In genomic region chr3:35857004-35857403, GRCh38 we compare ENCODE assay signal across 17 cellular contexts.
DNase-seq lines count a peak whose midpoint lies in the region; ATAC-seq, FAIRE-seq and TF ChIP-seq lines count a peak whose summit lies in the region.
"Had no signal": no experiment of that assay in that cellular context is flagged by ENCODE, and none has a peak within 500 bp of the region (broad histone marks: within the 10 kb centered on the region; RNA-seq: fewer than 3 reads in every experiment).

No MANE protein-coding gene starts in this region.

- WGBS in esophagus squamous epithelium, 2 donors, result 54 to 62% methylated on average over 3 of the region's 3 CpGs

- no peaks in the 10 kb centered on the region for H3K36me3 ChIP-seq in OCI-LY1 (ENCODE audit: insufficient read depth, low read length)
- no peaks in the 10 kb centered on the region for H3K36me3 ChIP-seq in esophagus squamous epithelium
- no peaks in the 10 kb centered on the region for H3K36me3 ChIP-seq in neural progenitor cell

- H3K4me2 ChIP-seq in OCI-LY1 (ENCODE audit: low read length) (peak overlapping the region; percentile 56), neural progenitor cell (no peak overlapping the region)

- intact Hi-C loops in esophagus squamous epithelium (cut with DNase I), result no loop called here

- no peak for TF ChIP-seq POLR2A in esophagus squamous epithelium (IDR thresholded peaks at IDR 0.05)

- H3K27me3 Mint-ChIP-seq in neural progenitor cell (ENCODE audit: insufficient read depth, low read depth), result no peaks in the 10 kb centered on the region
- H3K27me3 Mint-ChIP-seq: activated CD8-positive, alpha-beta memory T cell treated with anti-CD3 and anti-CD28 coated beads, Interleukin-2, amount 10 ng/mL, durations not matched to agents 7 days and 5 days had no signal

- peak; percentile 93 for ATAC-seq in GM18858 (IDR thresholded peaks at IDR 0.05; ENCODE audit: unreplicated experiment)
- peak; percentile 88 for ATAC-seq in GM21526 (IDR thresholded peaks at IDR 0.05; ENCODE audit: low FRiP score, unreplicated experiment)
- peak; percentile 83 for ATAC-seq in HG03139 (IDR thresholded peaks at IDR 0.05; ENCODE audit: unreplicated experiment)
- ATAC-seq in HG02840 (IDR thresholded peaks at IDR 0.05; ENCODE audit: low FRiP score, unreplicated experiment), result no peak
- ATAC-seq: activated CD8-positive, alpha-beta memory T cell treated with anti-CD3 and anti-CD28 coated beads, Interleukin-2, amount 10 ng/mL, durations not matched to agents 7 days and 5 days had no signal

- H3K27me3 ChIP-seq in OCI-LY1 (ENCODE audit: insufficient read depth, low read length) (no peaks in the 10 kb centered on the region), esophagus squamous epithelium (no peaks in the 10 kb centered on the region), neural progenitor cell (peaks cover 5% of the 10 kb centered on the region)

- H3K36me3 Mint-ChIP-seq in neural progenitor cell, result no peaks in the 10 kb centered on the region
- H3K36me3 Mint-ChIP-seq: activated CD8-positive, alpha-beta memory T cell treated with anti-CD3 and anti-CD28 coated beads, Interleukin-2, amount 10 ng/mL, durations not matched to agents 7 days and 5 days had no signal

- no peaks in the 10 kb centered on the region for H3K9me3 Mint-ChIP-seq in neural progenitor cell
- H3K9me3 Mint-ChIP-seq: nephron progenitor cell had no signal

- H3K4me1 Mint-ChIP-seq in neural progenitor cell, result peaks cover 3% of the 10 kb centered on the region
- H3K4me1 Mint-ChIP-seq: activated CD8-positive, alpha-beta memory T cell treated with anti-CD3 and anti-CD28 coated beads, Interleukin-2, amount 10 ng/mL, durations not matched to agents 7 days and 5 days; nephron progenitor cell had no signal

- H3K4me3 ChIP-seq in OCI-LY1 (ENCODE audit: low read depth, low read length, poor library complexity, severe bottlenecking) (peak overlapping the region; percentile 19), esophagus squamous epithelium (no peak overlapping the region), neural progenitor cell (no peak overlapping the region)
- H3K4me3 ChIP-seq: GM23248 had no signal

- H3K9me3 ChIP-seq in OCI-LY1 (ENCODE audit: low read length) (no peaks in the 10 kb centered on the region), esophagus squamous epithelium (no peaks in the 10 kb centered on the region), neural progenitor cell (ENCODE audit: low read depth) (no peaks in the 10 kb centered on the region)

- H3K4me3 Mint-ChIP-seq in neural progenitor cell, result no peak overlapping the region
- H3K4me3 Mint-ChIP-seq: activated CD8-positive, alpha-beta memory T cell treated with anti-CD3 and anti-CD28 coated beads, Interleukin-2, amount 10 ng/mL, durations not matched to agents 7 days and 5 days; nephron progenitor cell had no signal

- H2AFZ ChIP-seq in OCI-LY1 (ENCODE audit: low read length), result peak overlapping the region; percentile 70
- no peak overlapping the region for H2AFZ ChIP-seq in neural progenitor cell (replicated peaks)
- H2AFZ ChIP-seq: GM23248 had no signal

- no peaks in the 10 kb centered on the region for H3F3A ChIP-seq in OCI-LY1 (ENCODE audit: insufficient read depth, low read length)
- no peaks in the 10 kb centered on the region for H3F3A ChIP-seq in neural progenitor cell (ENCODE audit: low read depth)

- H3K4me1 ChIP-seq in OCI-LY1 (ENCODE audit: insufficient read depth, low read length, severe bottlenecking), result peaks cover 46% of the 10 kb centered on the region
- H3K4me1 ChIP-seq in esophagus squamous epithelium, result no peaks in the 10 kb centered on the region
- no peaks in the 10 kb centered on the region for H3K4me1 ChIP-seq in neural progenitor cell

- H3K79me2 ChIP-seq in OCI-LY1 (ENCODE audit: insufficient read depth, low read length) (no peaks in the 10 kb centered on the region), neural progenitor cell (ENCODE audit: low read depth) (no peaks in the 10 kb centered on the region)

- no peaks in the 10 kb centered on the region for H3K9me2 ChIP-seq in OCI-LY1 (ENCODE audit: low read depth, low read length)

- no peak overlapping the region for H3K27ac Mint-ChIP-seq in neural progenitor cell
- H3K27ac Mint-ChIP-seq: activated CD8-positive, alpha-beta memory T cell treated with anti-CD3 and anti-CD28 coated beads, Interleukin-2, amount 10 ng/mL, durations not matched to agents 7 days and 5 days; nephron progenitor cell had no signal

- DNase-seq in esophagus squamous epithelium (lab: John Stamatoyannopoulos, UW), result no peak
- DNase-seq in neural progenitor cell (ENCODE audit: low spot score), result no peak
- DNase-seq in frontal cortex (ENCODE audit: low spot score in 2 of 2), result no peak
- DNase-seq: activated CD8-positive, alpha-beta memory T cell treated with anti-CD3 and anti-CD28 coated beads, Interleukin-2, amount 10 ng/mL, durations not matched to agents 7 days and 5 days; GM23248; NCI-H2081 treated with DMSO at 0.1 percent for 48 hours; nephron progenitor cell; T1000 had no signal

- H3K9ac ChIP-seq in OCI-LY1 (ENCODE audit: low read length), result peak overlapping the region; percentile 21
- no peak overlapping the region for H3K9ac ChIP-seq in neural progenitor cell
- H3K9ac ChIP-seq: GM23248 had no signal

- H3K27ac ChIP-seq in OCI-LY1 (ENCODE audit: low read depth, low read length, poor library complexity, severe bottlenecking), result peak overlapping the region; percentile 74
- H3K27ac ChIP-seq in esophagus squamous epithelium, result no peak overlapping the region
- no peak overlapping the region for H3K27ac ChIP-seq in neural progenitor cell
- H3K27ac ChIP-seq: GM23248 had no signal

- FAIRE-seq in frontal cortex (lab: Jason Lieb, UNC), result no peak
- FAIRE-seq: colon, G401.6, RCC 7860, urothelium cell line had no signal

- H4K20me1 ChIP-seq in OCI-LY1 (ENCODE audit: insufficient read depth, low read length), result no peaks in the 10 kb centered on the region
- no peaks in the 10 kb centered on the region for H4K20me1 ChIP-seq in neural progenitor cell (ENCODE audit: low read depth)

- TF ChIP-seq CTCF in OCI-LY1 (IDR thresholded peaks at IDR 0.05; ENCODE audit: low read length), result no peak
- TF ChIP-seq CTCF in esophagus squamous epithelium (IDR thresholded peaks at IDR 0.05), result no peak
- TF ChIP-seq CTCF in neural progenitor cell (IDR thresholded peaks at IDR 0.05), result no peak
